In the genomic region with DNA sequence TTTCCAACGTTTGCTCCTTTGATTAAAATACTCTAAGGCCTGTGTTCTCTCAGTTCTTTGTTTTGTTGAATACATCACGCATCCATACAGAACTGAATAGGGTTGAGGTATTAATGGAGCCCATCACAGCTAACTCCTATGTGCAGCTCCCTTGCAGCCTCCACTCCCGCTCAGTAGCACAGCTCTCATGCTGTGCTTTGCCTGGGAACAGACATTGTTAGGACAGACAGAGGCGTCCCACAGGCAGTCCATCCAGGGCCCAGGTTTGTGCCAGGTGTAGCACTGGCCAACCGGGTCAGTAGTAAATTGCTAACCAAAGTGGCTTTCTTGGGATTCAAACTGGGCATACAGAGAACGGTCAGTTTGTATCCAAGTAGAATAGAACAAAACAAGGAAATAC, we compare ENCODE assay signal across 28 cellular contexts.
"Had no signal": no experiment of that assay in that cellular context is flagged by ENCODE, and none has a peak within 500 bp of the region (broad histone marks: within the 10 kb centered on the region; RNA-seq: fewer than 3 reads in every experiment).

No MANE protein-coding gene starts in this region.

- H3K36me3 Mint-ChIP-seq: stimulated activated naive B cell treated with anti-CD40 and anti-IgM and Interleukin-4, amounts not matched to agents 10 μg/mL and 1 μg/mL and 100 μg/mL, for 72 hours; type B pancreatic cell had no signal

- H3K36me3 ChIP-seq: stomach, suprapubic skin, thoracic aorta, thyroid gland, tibial artery, tibial nerve, transverse colon, upper lobe of left lung, upper lobe of right lung, uterus, vagina had no signal

- H3K27ac ChIP-seq: stomach, suprapubic skin, testis, thoracic aorta, thyroid gland, tibial artery, tibial nerve, transverse colon, upper lobe of left lung, upper lobe of right lung, uterus, vagina had no signal

- H3K4me1 Mint-ChIP-seq: stimulated activated naive B cell treated with anti-CD40 and anti-IgM and Interleukin-4, amounts not matched to agents 10 μg/mL and 1 μg/mL and 100 μg/mL, for 72 hours; stimulated activated naive CD8-positive, alpha-beta T cell treated with anti-CD3 and anti-CD28 coated beads, Interleukin-15, amount 100 ng/mL, for 72 hours had no signal

- H3K9me3 Mint-ChIP-seq: stimulated activated naive CD8-positive, alpha-beta T cell treated with anti-CD3 and anti-CD28 coated beads, Interleukin-15, amount 100 ng/mL, for 72 hours; stimulated activated naive CD8-positive, alpha-beta T cell treated with anti-CD3 and anti-CD28 coated beads, Interleukin-15, Interleukin-2, amounts not matched to agents 100 ng/mL and 50 ng/mL, for 24 hours had no signal

- ATAC-seq: stimulated activated naive B cell treated with anti-CD40 and anti-IgM and Interleukin-4, amounts not matched to agents 10 μg/mL and 1 μg/mL and 100 μg/mL, for 72 hours; stimulated activated naive CD8-positive, alpha-beta T cell treated with anti-CD3 and anti-CD28 coated beads, Interleukin-15, amount 100 ng/mL, for 72 hours; stimulated activated naive CD8-positive, alpha-beta T cell treated with anti-CD3 and anti-CD28 coated beads, Interleukin-15, Interleukin-2, amounts not matched to agents 100 U/mL and 50 U/mL, for 24 hours; upper lobe of right lung had no signal

- H3K4me1 ChIP-seq: stomach, suprapubic skin, testis, thyroid gland, tibial artery, transverse colon, upper lobe of left lung, upper lobe of right lung, uterus, vagina had no signal

- DNase-seq: stimulated activated CD4-positive, alpha-beta T cell treated with anti-CD3 and anti-CD28 coated beads, Interleukin-1b, Interleukin-23, amount 100 ng/mL, for 48 hours; stimulated activated CD4-positive, alpha-beta T cell treated with anti-CD3 and anti-CD28 coated beads, Interleukin-2, amount 100 ng/mL, for 24 hours; stimulated activated CD4-positive, alpha-beta T cell treated with anti-CD3 and anti-CD28 coated beads, Interleukin-2, amount 100 ng/mL, for 48 hours; stimulated activated CD4-positive, alpha-beta T cell treated with anti-CD3 and anti-CD28 coated beads, Interleukin-4, amount 100 ng/mL, for 1 hour; stimulated activated CD4-positive, alpha-beta T cell treated with anti-CD3 and anti-CD28 coated beads, Interleukin-4, amount 100 ng/mL, for 24 hours; stimulated activated CD4-positive, alpha-beta T cell treated with anti-CD3 and anti-CD28 coated beads, Interleukin-4, amount 100 ng/mL, for 4 hours; stimulated activated CD8-positive, alpha-beta memory T cell treated with anti-CD3 and anti-CD28 coated beads, Interleukin-4, amount 100 ng/mL, for 48 hours; stimulated activated naive B cell treated with anti-CD40 and anti-IgM and Interleukin-4, amounts not matched to agents 10 μg/mL and 1 μg/mL and 100 μg/mL, for 72 hours; stimulated activated naive CD4-positive, alpha-beta T cell; stimulated activated naive CD4-positive, alpha-beta T cell treated with Interleukin-2 at 50 U/mL for 16 hours; stimulated activated naive CD8-positive, alpha-beta T cell treated with anti-CD3 and anti-CD28 coated beads, Interleukin-15, amount 100 ng/mL, for 72 hours; stimulated activated naive CD8-positive, alpha-beta T cell treated with anti-CD3 and anti-CD28 coated beads, Interleukin-15, Interleukin-2, amounts not matched to agents 100 U/mL and 50 U/mL, for 24 hours; stomach; substantia nigra; testis; thyroid gland; tibial artery; transverse colon; trophoblast cell; upper lobe of left lung; upper lobe of right lung; uterus had no signal

- H3K27me3 Mint-ChIP-seq: stimulated activated naive B cell treated with anti-CD40 and anti-IgM and Interleukin-4, amounts not matched to agents 10 μg/mL and 1 μg/mL and 100 μg/mL, for 72 hours; stimulated activated naive CD8-positive, alpha-beta T cell treated with anti-CD3 and anti-CD28 coated beads, Interleukin-15, amount 100 ng/mL, for 72 hours; stimulated activated naive CD8-positive, alpha-beta T cell treated with anti-CD3 and anti-CD28 coated beads, Interleukin-15, Interleukin-2, amounts not matched to agents 100 ng/mL and 50 ng/mL, for 24 hours had no signal

- H3K4me3 Mint-ChIP-seq: stimulated activated naive B cell treated with anti-CD40 and anti-IgM and Interleukin-4, amounts not matched to agents 10 μg/mL and 1 μg/mL and 100 μg/mL, for 72 hours; stimulated activated naive CD8-positive, alpha-beta T cell treated with anti-CD3 and anti-CD28 coated beads, Interleukin-15, amount 100 ng/mL, for 72 hours; stimulated activated naive CD8-positive, alpha-beta T cell treated with anti-CD3 and anti-CD28 coated beads, Interleukin-15, Interleukin-2, amounts not matched to agents 100 ng/mL and 50 ng/mL, for 24 hours; type B pancreatic cell had no signal

- H3K4me3 ChIP-seq: stomach, suprapubic skin, testis, thoracic aorta, thyroid gland, tibial artery, tibial nerve, transverse colon, upper lobe of left lung, upper lobe of right lung, uterus, vagina had no signal

- H3K27me3 ChIP-seq: stomach, suprapubic skin, testis, thyroid gland, tibial artery, tibial nerve, transverse colon, upper lobe of left lung, upper lobe of right lung, uterus, vagina had no signal

- H3K9me3 ChIP-seq: stomach, suprapubic skin, testis, thoracic aorta, thyroid gland, tibial artery, transverse colon, upper lobe of left lung, upper lobe of right lung, uterus, vagina had no signal

- H3K27ac Mint-ChIP-seq: stimulated activated naive B cell treated with anti-CD40 and anti-IgM and Interleukin-4, amounts not matched to agents 10 μg/mL and 1 μg/mL and 100 μg/mL, for 72 hours; stimulated activated naive CD8-positive, alpha-beta T cell treated with anti-CD3 and anti-CD28 coated beads, Interleukin-15, amount 100 ng/mL, for 72 hours; stimulated activated naive CD8-positive, alpha-beta T cell treated with anti-CD3 and anti-CD28 coated beads, Interleukin-15, Interleukin-2, amounts not matched to agents 100 ng/mL and 50 ng/mL, for 24 hours; type B pancreatic cell had no signal
